ENCODE assay signal across 1 cellular context in the genomic region with DNA sequence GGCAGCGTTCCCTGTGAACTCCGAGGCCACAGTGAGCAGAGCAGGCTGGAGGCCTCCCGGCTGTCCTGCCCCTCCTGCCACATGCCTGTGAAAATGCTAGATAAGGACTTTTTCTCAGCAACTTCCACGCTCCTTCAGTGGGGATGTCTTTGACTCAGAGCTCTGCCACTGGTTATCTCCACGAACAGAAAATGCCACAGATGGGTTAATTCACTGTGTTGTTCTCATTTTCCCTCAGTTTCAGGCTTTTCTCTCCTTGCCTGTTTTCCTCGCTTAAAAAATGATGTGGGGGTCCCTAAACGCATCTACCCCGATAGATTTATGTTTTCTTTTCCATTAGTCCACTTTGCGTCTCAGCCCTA.
TF ChIP-seq lines count a peak whose summit lies in the region.

No MANE protein-coding gene starts in this region.

TF ChIP-seq in K562, 482 proteins besides CTCF, POLR2A, EP300 and RAD21 (continued from another document and continues in another):
- TF ChIP-seq JUND (IDR thresholded peaks at IDR 0.05; ENCODE audit: borderline replicate concordance, low read depth, low read length) (peak; percentile 62), JUND (tag; IDR thresholded peaks at IDR 0.05; ENCODE audit: borderline replicate concordance, low read depth, low read length) (peak; percentile 30; the same call in 1 of the 3 replicates), SMARCC2 (IDR thresholded peaks at IDR 0.05; ENCODE audit: low read depth) (peak; percentile 42), ZNF740 (CRISPR knock-in tag; IDR thresholded peaks at IDR 0.05) (no peak), ZNF740 (tag; IDR thresholded peaks at IDR 0.05) (no peak), NR2C1 (IDR thresholded peaks at IDR 0.05) (no peak), NR2C1 (tag; IDR thresholded peaks at IDR 0.05) (0 out of 2 replicates have a peak, but pooled peaks have one; percentile 10), ZNF717 (CRISPR knock-in tag; IDR thresholded peaks at IDR 0.05) (no peak), CBFA2T3 (IDR thresholded peaks at IDR 0.05) (peak; percentile 90), NRF1 (conservative IDR thresholded peaks at IDR 0.05 in 1 of 2, IDR thresholded peaks at IDR 0.05 in 1 of 2) (no peak), ARNT (IDR thresholded peaks at IDR 0.05) (0 out of 4 replicates have a peak, but pooled peaks of 1 of the 2 experiments have one; percentile 32), TARDBP (IDR thresholded peaks at IDR 0.05) (peak; percentile 67), RBM17 (IDR thresholded peaks at IDR 0.05; ENCODE audit: borderline replicate concordance, low read depth, low read length) (no peak), STAT5A (IDR thresholded peaks at IDR 0.05; ENCODE audit: borderline replicate concordance, low read length) (peak; percentile 72), OTX1 (CRISPR knock-in tag; IDR thresholded peaks at IDR 0.05) (no peak), NR2C2 (CRISPR knock-in tag; IDR thresholded peaks at IDR 0.05) (no peak), NR2C2 (tag; IDR thresholded peaks at IDR 0.05) (peak; percentile 32; the same call in 1 of the 2 replicates), MTA2 (IDR thresholded peaks at IDR 0.05; ENCODE audit: low read depth) (peak; percentile 71), KLF6 (CRISPR knock-in tag; IDR thresholded peaks at IDR 0.05; ENCODE audit: borderline replicate concordance) (0 out of 2 replicates have a peak, but pooled peaks have one; percentile 2), MYC (IDR thresholded peaks at IDR 0.05; ENCODE audit: low read depth, low read length) (peak; percentile 73), MYC (CRISPR knock-in tag; IDR thresholded peaks at IDR 0.05; ENCODE audit: borderline replicate concordance, low read depth) (no peak), PCBP2 (IDR thresholded peaks at IDR 0.05; ENCODE audit: low read depth, low read length, poor library complexity, severe bottlenecking) (no peak), ZFX (CRISPR knock-in tag; IDR thresholded peaks at IDR 0.05) (peak; percentile 24; the same call in 1 of the 2 replicates), SIN3B (IDR thresholded peaks at IDR 0.05; ENCODE audit: low read depth) (no peak), CHCHD3 (CRISPR knock-in tag; IDR thresholded peaks at IDR 0.05) (peak; percentile 68; the same call in 1 of the 2 replicates), NKRF (IDR thresholded peaks at IDR 0.05; ENCODE audit: borderline replicate concordance) (peak; percentile 12; the same call in 1 of the 2 replicates), SMARCA4 (IDR thresholded peaks at IDR 0.05) (peak; percentile 80), SIN3A (IDR thresholded peaks at IDR 0.05; ENCODE audit: borderline replicate concordance in 2 of 2, control insufficient read depth in 1 of 2, low read depth in 2 of 2, low read length in 2 of 2) (0 out of 4 replicates have a peak, but pooled peaks of 1 of the 2 experiments have one; percentile 38), GATA2 (CRISPR knock-in tag; IDR thresholded peaks at IDR 0.05) (peak; percentile 26; the same call in 1 of the 2 replicates), GABPA (tag; conservative IDR thresholded peaks at IDR 0.05; ENCODE audit: low read depth) (0 out of 2 replicates have a peak, but pooled peaks have one; percentile 13), RCOR1 (IDR thresholded peaks at IDR 0.05; ENCODE audit: borderline replicate concordance in 1 of 2, low read depth in 2 of 2, low read length in 2 of 2) (peak in 1 of 2 experiments; percentile 55; a peak in 1 of 4 replicates), CCAR2 (IDR thresholded peaks at IDR 0.05; ENCODE audit: low read depth, low read length) (no peak), YY1 (IDR thresholded peaks at IDR 0.05; ENCODE audit: borderline replicate concordance in 1 of 3, control insufficient read depth in 1 of 3, extremely low read depth in 1 of 3, insufficient read depth in 3 of 3, insufficient read length in 1 of 3, insufficient replicate concordance in 2 of 3, low read depth in 1 of 3, low read length in 2 of 3) (peak in 1 of 3 experiments; percentile 33), XRCC5 (IDR thresholded peaks at IDR 0.05; ENCODE audit: low read depth, low read length) (0 out of 2 replicates have a peak, but pooled peaks have one; percentile 65), BRD9 (IDR thresholded peaks at IDR 0.05; ENCODE audit: low read depth, partially characterized antibody) (peak; percentile 37), UBTF (IDR thresholded peaks at IDR 0.05; ENCODE audit: borderline replicate concordance in 1 of 2, low read depth in 2 of 2, low read length in 2 of 2) (peak in 1 of 2 experiments; percentile 80; a peak in 2 of 4 replicates)
- TF ChIP-seq, protein P1, sequence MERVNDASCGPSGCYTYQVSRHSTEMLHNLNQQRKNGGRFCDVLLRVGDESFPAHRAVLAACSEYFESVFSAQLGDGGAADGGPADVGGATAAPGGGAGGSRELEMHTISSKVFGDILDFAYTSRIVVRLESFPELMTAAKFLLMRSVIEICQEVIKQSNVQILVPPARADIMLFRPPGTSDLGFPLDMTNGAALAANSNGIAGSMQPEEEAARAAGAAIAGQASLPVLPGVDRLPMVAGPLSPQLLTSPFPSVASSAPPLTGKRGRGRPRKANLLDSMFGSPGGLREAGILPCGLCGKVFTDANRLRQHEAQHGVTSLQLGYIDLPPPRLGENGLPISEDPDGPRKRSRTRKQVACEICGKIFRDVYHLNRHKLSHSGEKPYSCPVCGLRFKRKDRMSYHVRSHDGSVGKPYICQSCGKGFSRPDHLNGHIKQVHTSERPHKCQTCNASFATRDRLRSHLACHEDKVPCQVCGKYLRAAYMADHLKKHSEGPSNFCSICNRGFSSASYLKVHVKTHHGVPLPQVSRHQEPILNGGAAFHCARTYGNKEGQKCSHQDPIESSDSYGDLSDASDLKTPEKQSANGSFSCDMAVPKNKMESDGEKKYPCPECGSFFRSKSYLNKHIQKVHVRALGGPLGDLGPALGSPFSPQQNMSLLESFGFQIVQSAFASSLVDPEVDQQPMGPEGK (CRISPR knock-in tag; IDR thresholded peaks at IDR 0.05; ENCODE audit: borderline replicate concordance): no peak
- TF ChIP-seq, protein P2, sequence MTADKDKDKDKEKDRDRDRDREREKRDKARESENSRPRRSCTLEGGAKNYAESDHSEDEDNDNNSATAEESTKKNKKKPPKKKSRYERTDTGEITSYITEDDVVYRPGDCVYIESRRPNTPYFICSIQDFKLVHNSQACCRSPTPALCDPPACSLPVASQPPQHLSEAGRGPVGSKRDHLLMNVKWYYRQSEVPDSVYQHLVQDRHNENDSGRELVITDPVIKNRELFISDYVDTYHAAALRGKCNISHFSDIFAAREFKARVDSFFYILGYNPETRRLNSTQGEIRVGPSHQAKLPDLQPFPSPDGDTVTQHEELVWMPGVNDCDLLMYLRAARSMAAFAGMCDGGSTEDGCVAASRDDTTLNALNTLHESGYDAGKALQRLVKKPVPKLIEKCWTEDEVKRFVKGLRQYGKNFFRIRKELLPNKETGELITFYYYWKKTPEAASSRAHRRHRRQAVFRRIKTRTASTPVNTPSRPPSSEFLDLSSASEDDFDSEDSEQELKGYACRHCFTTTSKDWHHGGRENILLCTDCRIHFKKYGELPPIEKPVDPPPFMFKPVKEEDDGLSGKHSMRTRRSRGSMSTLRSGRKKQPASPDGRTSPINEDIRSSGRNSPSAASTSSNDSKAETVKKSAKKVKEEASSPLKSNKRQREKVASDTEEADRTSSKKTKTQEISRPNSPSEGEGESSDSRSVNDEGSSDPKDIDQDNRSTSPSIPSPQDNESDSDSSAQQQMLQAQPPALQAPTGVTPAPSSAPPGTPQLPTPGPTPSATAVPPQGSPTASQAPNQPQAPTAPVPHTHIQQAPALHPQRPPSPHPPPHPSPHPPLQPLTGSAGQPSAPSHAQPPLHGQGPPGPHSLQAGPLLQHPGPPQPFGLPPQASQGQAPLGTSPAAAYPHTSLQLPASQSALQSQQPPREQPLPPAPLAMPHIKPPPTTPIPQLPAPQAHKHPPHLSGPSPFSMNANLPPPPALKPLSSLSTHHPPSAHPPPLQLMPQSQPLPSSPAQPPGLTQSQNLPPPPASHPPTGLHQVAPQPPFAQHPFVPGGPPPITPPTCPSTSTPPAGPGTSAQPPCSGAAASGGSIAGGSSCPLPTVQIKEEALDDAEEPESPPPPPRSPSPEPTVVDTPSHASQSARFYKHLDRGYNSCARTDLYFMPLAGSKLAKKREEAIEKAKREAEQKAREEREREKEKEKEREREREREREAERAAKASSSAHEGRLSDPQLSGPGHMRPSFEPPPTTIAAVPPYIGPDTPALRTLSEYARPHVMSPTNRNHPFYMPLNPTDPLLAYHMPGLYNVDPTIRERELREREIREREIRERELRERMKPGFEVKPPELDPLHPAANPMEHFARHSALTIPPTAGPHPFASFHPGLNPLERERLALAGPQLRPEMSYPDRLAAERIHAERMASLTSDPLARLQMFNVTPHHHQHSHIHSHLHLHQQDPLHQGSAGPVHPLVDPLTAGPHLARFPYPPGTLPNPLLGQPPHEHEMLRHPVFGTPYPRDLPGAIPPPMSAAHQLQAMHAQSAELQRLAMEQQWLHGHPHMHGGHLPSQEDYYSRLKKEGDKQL (CRISPR knock-in tag; IDR thresholded peaks at IDR 0.05; ENCODE audit: borderline replicate concordance): no peak
- TF ChIP-seq, protein P3, sequence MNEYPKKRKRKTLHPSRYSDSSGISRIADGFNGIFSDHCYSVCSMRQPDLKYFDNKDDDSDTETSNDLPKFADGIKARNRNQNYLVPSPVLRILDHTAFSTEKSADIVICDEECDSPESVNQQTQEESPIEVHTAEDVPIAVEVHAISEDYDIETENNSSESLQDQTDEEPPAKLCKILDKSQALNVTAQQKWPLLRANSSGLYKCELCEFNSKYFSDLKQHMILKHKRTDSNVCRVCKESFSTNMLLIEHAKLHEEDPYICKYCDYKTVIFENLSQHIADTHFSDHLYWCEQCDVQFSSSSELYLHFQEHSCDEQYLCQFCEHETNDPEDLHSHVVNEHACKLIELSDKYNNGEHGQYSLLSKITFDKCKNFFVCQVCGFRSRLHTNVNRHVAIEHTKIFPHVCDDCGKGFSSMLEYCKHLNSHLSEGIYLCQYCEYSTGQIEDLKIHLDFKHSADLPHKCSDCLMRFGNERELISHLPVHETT (CRISPR knock-in tag; conservative IDR thresholded peaks at IDR 0.05 in 1 of 2, IDR thresholded peaks at IDR 0.05 in 1 of 2): peak in 1 of 2 experiments; percentile 64; a peak in 2 of 4 replicates
- TF ChIP-seq, protein P4, sequence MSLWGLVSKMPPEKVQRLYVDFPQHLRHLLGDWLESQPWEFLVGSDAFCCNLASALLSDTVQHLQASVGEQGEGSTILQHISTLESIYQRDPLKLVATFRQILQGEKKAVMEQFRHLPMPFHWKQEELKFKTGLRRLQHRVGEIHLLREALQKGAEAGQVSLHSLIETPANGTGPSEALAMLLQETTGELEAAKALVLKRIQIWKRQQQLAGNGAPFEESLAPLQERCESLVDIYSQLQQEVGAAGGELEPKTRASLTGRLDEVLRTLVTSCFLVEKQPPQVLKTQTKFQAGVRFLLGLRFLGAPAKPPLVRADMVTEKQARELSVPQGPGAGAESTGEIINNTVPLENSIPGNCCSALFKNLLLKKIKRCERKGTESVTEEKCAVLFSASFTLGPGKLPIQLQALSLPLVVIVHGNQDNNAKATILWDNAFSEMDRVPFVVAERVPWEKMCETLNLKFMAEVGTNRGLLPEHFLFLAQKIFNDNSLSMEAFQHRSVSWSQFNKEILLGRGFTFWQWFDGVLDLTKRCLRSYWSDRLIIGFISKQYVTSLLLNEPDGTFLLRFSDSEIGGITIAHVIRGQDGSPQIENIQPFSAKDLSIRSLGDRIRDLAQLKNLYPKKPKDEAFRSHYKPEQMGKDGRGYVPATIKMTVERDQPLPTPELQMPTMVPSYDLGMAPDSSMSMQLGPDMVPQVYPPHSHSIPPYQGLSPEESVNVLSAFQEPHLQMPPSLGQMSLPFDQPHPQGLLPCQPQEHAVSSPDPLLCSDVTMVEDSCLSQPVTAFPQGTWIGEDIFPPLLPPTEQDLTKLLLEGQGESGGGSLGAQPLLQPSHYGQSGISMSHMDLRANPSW (CRISPR knock-in tag; IDR thresholded peaks at IDR 0.05): no peak
